ENCODE assay signal across 1 cellular context in the genomic region with DNA sequence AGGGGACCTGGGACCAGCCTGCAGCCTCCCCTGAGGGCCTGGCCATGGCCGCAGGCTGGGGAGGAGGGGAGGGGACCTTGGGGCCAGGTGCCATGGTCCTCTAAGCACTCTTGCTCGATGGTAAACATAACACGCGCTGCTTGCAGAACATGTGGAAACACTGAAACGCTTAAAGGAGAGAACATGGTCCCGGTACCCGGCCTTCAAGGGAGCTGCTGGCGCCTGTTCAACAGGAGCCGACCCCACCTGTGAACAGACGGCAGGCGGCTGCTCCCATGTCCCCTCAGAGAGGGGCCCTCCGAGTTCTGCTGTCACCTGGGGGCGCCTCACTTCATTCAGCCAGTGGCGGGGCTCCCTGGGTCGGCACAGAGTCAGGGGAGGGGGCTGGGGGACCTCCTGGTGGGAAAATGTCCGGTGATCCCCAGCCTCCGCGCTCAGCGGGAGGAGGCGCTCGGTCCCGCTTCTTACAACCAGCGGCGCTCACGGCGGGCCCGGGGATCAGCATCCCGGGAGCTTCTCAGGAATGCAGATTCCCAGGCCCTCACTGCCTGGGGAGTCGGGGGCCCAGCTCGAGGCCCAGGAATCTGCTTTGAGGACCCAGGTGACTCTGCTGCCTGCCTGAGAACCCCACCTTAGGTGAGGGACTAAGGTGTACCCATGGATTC.
TF ChIP-seq lines count a peak whose summit lies in the region.

No MANE protein-coding gene starts in this region.

TF ChIP-seq in HEK293, 187 proteins besides CTCF, POLR2A, EP300 and RAD21 (continued from another document):
- TF ChIP-seq, protein P1, sequence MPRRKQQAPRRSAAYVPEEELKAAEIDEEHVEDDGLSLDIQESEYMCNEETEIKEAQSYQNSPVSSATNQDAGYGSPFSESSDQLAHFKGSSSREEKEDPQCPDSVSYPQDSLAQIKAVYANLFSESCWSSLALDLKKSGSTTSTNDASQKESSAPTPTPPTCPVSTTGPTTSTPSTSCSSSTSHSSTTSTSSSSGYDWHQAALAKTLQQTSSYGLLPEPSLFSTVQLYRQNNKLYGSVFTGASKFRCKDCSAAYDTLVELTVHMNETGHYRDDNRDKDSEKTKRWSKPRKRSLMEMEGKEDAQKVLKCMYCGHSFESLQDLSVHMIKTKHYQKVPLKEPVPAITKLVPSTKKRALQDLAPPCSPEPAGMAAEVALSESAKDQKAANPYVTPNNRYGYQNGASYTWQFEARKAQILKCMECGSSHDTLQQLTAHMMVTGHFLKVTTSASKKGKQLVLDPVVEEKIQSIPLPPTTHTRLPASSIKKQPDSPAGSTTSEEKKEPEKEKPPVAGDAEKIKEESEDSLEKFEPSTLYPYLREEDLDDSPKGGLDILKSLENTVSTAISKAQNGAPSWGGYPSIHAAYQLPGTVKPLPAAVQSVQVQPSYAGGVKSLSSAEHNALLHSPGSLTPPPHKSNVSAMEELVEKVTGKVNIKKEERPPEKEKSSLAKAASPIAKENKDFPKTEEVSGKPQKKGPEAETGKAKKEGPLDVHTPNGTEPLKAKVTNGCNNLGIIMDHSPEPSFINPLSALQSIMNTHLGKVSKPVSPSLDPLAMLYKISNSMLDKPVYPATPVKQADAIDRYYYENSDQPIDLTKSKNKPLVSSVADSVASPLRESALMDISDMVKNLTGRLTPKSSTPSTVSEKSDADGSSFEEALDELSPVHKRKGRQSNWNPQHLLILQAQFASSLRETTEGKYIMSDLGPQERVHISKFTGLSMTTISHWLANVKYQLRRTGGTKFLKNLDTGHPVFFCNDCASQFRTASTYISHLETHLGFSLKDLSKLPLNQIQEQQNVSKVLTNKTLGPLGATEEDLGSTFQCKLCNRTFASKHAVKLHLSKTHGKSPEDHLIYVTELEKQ (tag by site-specific recombination; IDR thresholded peaks at IDR 0.05; ENCODE audit: borderline replicate concordance), result no peak
- TF ChIP-seq, protein P2, sequence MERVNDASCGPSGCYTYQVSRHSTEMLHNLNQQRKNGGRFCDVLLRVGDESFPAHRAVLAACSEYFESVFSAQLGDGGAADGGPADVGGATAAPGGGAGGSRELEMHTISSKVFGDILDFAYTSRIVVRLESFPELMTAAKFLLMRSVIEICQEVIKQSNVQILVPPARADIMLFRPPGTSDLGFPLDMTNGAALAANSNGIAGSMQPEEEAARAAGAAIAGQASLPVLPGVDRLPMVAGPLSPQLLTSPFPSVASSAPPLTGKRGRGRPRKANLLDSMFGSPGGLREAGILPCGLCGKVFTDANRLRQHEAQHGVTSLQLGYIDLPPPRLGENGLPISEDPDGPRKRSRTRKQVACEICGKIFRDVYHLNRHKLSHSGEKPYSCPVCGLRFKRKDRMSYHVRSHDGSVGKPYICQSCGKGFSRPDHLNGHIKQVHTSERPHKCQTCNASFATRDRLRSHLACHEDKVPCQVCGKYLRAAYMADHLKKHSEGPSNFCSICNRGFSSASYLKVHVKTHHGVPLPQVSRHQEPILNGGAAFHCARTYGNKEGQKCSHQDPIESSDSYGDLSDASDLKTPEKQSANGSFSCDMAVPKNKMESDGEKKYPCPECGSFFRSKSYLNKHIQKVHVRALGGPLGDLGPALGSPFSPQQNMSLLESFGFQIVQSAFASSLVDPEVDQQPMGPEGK (tag by site-specific recombination; IDR thresholded peaks at IDR 0.05), result peak; percentile 23
- peak; percentile 82 for TF ChIP-seq SCRT2 (tag by site-specific recombination; IDR thresholded peaks at IDR 0.05)
- TF ChIP-seq ZBTB7A (tag by site-specific recombination; IDR thresholded peaks at IDR 0.05; ENCODE audit: low read depth), result 0 out of 2 replicates have a peak, but pooled peaks have one; percentile 44
- TF ChIP-seq, protein P3, sequence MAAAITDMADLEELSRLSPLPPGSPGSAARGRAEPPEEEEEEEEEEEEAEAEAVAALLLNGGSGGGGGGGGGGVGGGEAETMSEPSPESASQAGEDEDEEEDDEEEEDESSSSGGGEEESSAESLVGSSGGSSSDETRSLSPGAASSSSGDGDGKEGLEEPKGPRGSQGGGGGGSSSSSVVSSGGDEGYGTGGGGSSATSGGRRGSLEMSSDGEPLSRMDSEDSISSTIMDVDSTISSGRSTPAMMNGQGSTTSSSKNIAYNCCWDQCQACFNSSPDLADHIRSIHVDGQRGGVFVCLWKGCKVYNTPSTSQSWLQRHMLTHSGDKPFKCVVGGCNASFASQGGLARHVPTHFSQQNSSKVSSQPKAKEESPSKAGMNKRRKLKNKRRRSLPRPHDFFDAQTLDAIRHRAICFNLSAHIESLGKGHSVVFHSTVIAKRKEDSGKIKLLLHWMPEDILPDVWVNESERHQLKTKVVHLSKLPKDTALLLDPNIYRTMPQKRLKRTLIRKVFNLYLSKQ (tag by site-specific recombination; IDR thresholded peaks at IDR 0.05; ENCODE audit: borderline replicate concordance), result no peak
- TF ChIP-seq ZFP37 (tag by site-specific recombination; IDR thresholded peaks at IDR 0.05), result no peak
- TF ChIP-seq SCRT1 (tag by site-specific recombination; IDR thresholded peaks at IDR 0.05; ENCODE audit: borderline replicate concordance), result peak; percentile 76
- peak; percentile 92 for TF ChIP-seq ZBTB20 (tag by site-specific recombination; IDR thresholded peaks at IDR 0.05)
- TF ChIP-seq ZNF311 (tag by site-specific recombination; IDR thresholded peaks at IDR 0.05; ENCODE audit: borderline replicate concordance), result no peak
- TF ChIP-seq, protein P4, sequence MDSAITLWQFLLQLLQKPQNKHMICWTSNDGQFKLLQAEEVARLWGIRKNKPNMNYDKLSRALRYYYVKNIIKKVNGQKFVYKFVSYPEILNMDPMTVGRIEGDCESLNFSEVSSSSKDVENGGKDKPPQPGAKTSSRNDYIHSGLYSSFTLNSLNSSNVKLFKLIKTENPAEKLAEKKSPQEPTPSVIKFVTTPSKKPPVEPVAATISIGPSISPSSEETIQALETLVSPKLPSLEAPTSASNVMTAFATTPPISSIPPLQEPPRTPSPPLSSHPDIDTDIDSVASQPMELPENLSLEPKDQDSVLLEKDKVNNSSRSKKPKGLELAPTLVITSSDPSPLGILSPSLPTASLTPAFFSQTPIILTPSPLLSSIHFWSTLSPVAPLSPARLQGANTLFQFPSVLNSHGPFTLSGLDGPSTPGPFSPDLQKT (IDR thresholded peaks at IDR 0.05; ENCODE audit: borderline replicate concordance, low read depth, low read length), result no peak
- peak; percentile 85 for TF ChIP-seq ZIC2 (tag by site-specific recombination; IDR thresholded peaks at IDR 0.05)
